ENCODE assay signal across 8 cellular contexts in genomic region chr1:78114034-78114956, GRCh38.
DNase-seq lines count a peak whose midpoint lies in the region; ATAC-seq, FAIRE-seq and TF ChIP-seq lines count a peak whose summit lies in the region.

No MANE protein-coding gene starts in this region.

- no peak overlapping the region for H3K27ac ChIP-seq in prostate gland

- POLR2A ChIA-PET in GM10248 (lab: Yijun Ruan, JAX), result interaction anchor here (1.7 kb wide), 1 partner anchor 110 kb away, joined by 7 read pairs; the partner anchor contains the start of gene DNAJB4

- peak; percentile 61 for DNase-seq in GM10248 (ENCODE audit: extremely low spot score)
- peak; percentile 9 for DNase-seq in H54 (ENCODE audit: insufficient read length, low spot score)
- DNase-seq in LHCN-M2 (ENCODE audit: low read depth), result peak; percentile 79
- DNase-seq in RCC 7860 (ENCODE audit: low spot score), result peak; percentile 69
- peak; percentile 16 for DNase-seq in activated gamma-delta T cell treated with anti-CD3 and anti-CD28 coated beads, Interleukin-2, amount 50 U/mL, for 16 hours (ENCODE audit: low read depth)
- peak; percentile 38 for DNase-seq in germinal center (ENCODE audit: low spot score)
- peak; percentile 67 for DNase-seq in prostate gland (ENCODE audit: low spot score)
- DNase-seq in omental fat pad (ENCODE audit: low spot score), result no peak

- H3K4me1 ChIP-seq in prostate gland (replicated peaks), result no peaks in the 10 kb centered on the region

- CTCF ChIA-PET in GM10248 (lab: Yijun Ruan, JAX), result interaction anchor here (0.7 to 2.7 kb wide), 35 partner anchors 9 to 1961 kb away, joined by 3 to 25 read pairs (median 3); partner anchors contain the start of genes DNAJB4 and FUBP1

- TF ChIP-seq CTCF in GM10248 (IDR thresholded peaks at IDR 0.05; ENCODE audit: control extremely low read depth, extremely low read depth, low read depth, missing control alignments), result peak; percentile 86
- peak; percentile 63 to 91 (median 86) for TF ChIP-seq CTCF in prostate gland (IDR thresholded peaks at IDR 0.05)
- TF ChIP-seq CTCF in omental fat pad (IDR thresholded peaks at IDR 0.05), result no peak

- no peaks in the 10 kb centered on the region for H3K27me3 ChIP-seq in prostate gland (replicated peaks; ENCODE audit: insufficient read depth)

- no peaks in the 10 kb centered on the region for H3K36me3 ChIP-seq in prostate gland

- no peak for ATAC-seq in omental fat pad (ENCODE audit: low FRiP score)

- H3K9me3 ChIP-seq in prostate gland, result no peaks in the 10 kb centered on the region

- 34% methylated on average over 9 of the region's 9 CpGs for WGBS in prostate gland

- no peak overlapping the region for H3K4me3 ChIP-seq in prostate gland

- intact Hi-C loops in prostate gland (cut with DNase I), result loop anchor here (5.0 to 10.0 kb wide), 3 partner anchors 49 to 959 kb away; partner anchors contain the start of gene FUBP1

- FAIRE-seq in H54 (lab: Jason Lieb, UNC) (peak; percentile 93), RCC 7860 (lab: Jason Lieb, UNC) (peak; percentile 88)

- TF ChIP-seq POLR2A in H54 (IDR thresholded peaks at IDR 0.05; ENCODE audit: low read depth, low read length) (no peak), prostate gland (IDR thresholded peaks at IDR 0.05) (no peak)

Comparison
In these comparisons a context has a peak if more than half of its experiments do, and no peak if none do; other contexts are left out.
1. CTCF ChIP-seq: peak in GM10248 (single experiment) and prostate gland (4 of 4); none in omental fat pad (0 of 3).